Comparison of ENCODE assay signal across 21 cellular contexts in genomic region chr18:54859667-54860421, GRCh38. TPM values are rescaled to one million over a fixed set of nuclear protein-coding genes. Genes with fewer than 3 reads are reported as not detected.
A peak's percentile ranks its signal among the peaks of the same experiment; 100 is the strongest.
DNase-seq lines count a peak whose midpoint lies in the region; ATAC-seq and TF ChIP-seq lines count a peak whose summit lies in the region.
"Had no signal": no experiment of that assay in that cellular context is flagged by ENCODE, and none has a peak within 500 bp of the region (broad histone marks: within the 10 kb centered on the region; RNA-seq: fewer than 3 reads in every experiment).

No MANE protein-coding gene starts in this region.

- H3K27me3 ChIP-seq in thyroid gland = no peaks in the 10 kb centered on the region
- H3K27me3 ChIP-seq: BE2C, Peyer's patch had no signal

- no peak for DNase-seq in natural killer cell
- DNase-seq in natural killer cell treated with Interleukin-12 subunit alpha and Interleukin-12 subunit beta and Interleukin-15 and Interleukin-18, amount 100 ng/mL, for 72 hours (ENCODE audit: low spot score) = no peak
- peak; percentile 21 for DNase-seq in NCI-H1417 treated with DMSO at 0.1 percent for 48 hours (lab: John Stamatoyannopoulos, UW)
- DNase-seq in choroid plexus epithelial cell (ENCODE audit: low read depth) = peak; percentile 20
- DNase-seq in thyroid gland = no peak
- DNase-seq: BE2C; DMS 273 treated with DMSO at 0.1 percent for 48 hours; DMS79 treated with DMSO at 0.1 percent for 48 hours; H9; NCI-H1436; NCI-H2029 treated with DMSO at 0.1 percent for 48 hours; NCI-H2171 treated with DMSO at 0.1 percent for 48 hours; NCI-H446; NCI-H526; NK-92 treated with Interleukin-12 subunit alpha and Interleukin-12 subunit beta, amount 100 ng/mL, for 24 hours; Peyer's patch had no signal

- H3K9me3 Mint-ChIP-seq in natural killer cell = no peaks in the 10 kb centered on the region
- no peaks in the 10 kb centered on the region for H3K9me3 Mint-ChIP-seq in natural killer cell treated with Interleukin-12 subunit alpha and Interleukin-12 subunit beta and Interleukin-15 and Interleukin-18, amount 100 ng/mL, for 72 hours
- H3K9me3 Mint-ChIP-seq: IgD-negative memory B cell had no signal

- intact Hi-C loops in natural killer cell (cut with micrococcal nuclease) = no loop called here
- intact Hi-C loops in thyroid gland (cut with DNase I) = no loop called here

- 79 to 81% methylated on average over 9 of the region's 9 CpGs for WGBS in thyroid gland, 2 donors

- peak overlapping the region; percentile 37 to 73 for H3K27ac Mint-ChIP-seq in natural killer cell
- no peak overlapping the region for H3K27ac Mint-ChIP-seq in natural killer cell treated with Interleukin-12 subunit alpha and Interleukin-12 subunit beta and Interleukin-15 and Interleukin-18, amount 100 ng/mL, for 72 hours
- H3K27ac Mint-ChIP-seq: IgD-negative memory B cell had no signal

- no peaks in the 10 kb centered on the region for H3K4me1 ChIP-seq in thyroid gland
- H3K4me1 ChIP-seq: BE2C, Peyer's patch had no signal

- H3K27me3 Mint-ChIP-seq in natural killer cell (ENCODE audit: low read depth in 2 of 2) = no peaks in the 10 kb centered on the region
- H3K27me3 Mint-ChIP-seq in natural killer cell treated with Interleukin-12 subunit alpha and Interleukin-12 subunit beta and Interleukin-15 and Interleukin-18, amount 100 ng/mL, for 72 hours = no peaks in the 10 kb centered on the region

- H3K4me3 ChIP-seq in choroid plexus epithelial cell (ENCODE audit: low read depth, low read length) (no peak overlapping the region), thyroid gland (replicated peaks in 1 of 3) (no peak overlapping the region)
- H3K4me3 ChIP-seq: Peyer's patch had no signal

- H3K9me3 ChIP-seq in thyroid gland = no peaks in the 10 kb centered on the region
- H3K9me3 ChIP-seq: BE2C, Peyer's patch had no signal

- TF ChIP-seq CTCF in natural killer cell (IDR thresholded peaks at IDR 0.05) (no peak), choroid plexus epithelial cell (conservative IDR thresholded peaks at IDR 0.05; ENCODE audit: low read depth, low read length) (no peak), thyroid gland (IDR thresholded peaks at IDR 0.05) (no peak)

- ATAC-seq in natural killer cell (no peak), HG03097 (IDR thresholded peaks at IDR 0.05; ENCODE audit: low FRiP score, unreplicated experiment) (no peak), HG02588 (IDR thresholded peaks at IDR 0.05; ENCODE audit: unreplicated experiment) (no peak)
- no peak for ATAC-seq in natural killer cell treated with Interleukin-12 subunit alpha and Interleukin-12 subunit beta and Interleukin-15 and Interleukin-18, amount 100 ng/mL, for 72 hours
- ATAC-seq: SK-N-SH treated with all-trans-retinoic acid at 6 μM for 48 hours had no signal

- no peak overlapping the region for H3K27ac ChIP-seq in thyroid gland
- H3K27ac ChIP-seq: Peyer's patch had no signal

- no peak overlapping the region for H3K4me3 Mint-ChIP-seq in natural killer cell
- H3K4me3 Mint-ChIP-seq in natural killer cell treated with Interleukin-12 subunit alpha and Interleukin-12 subunit beta and Interleukin-15 and Interleukin-18, amount 100 ng/mL, for 72 hours = no peak overlapping the region
- H3K4me3 Mint-ChIP-seq: H9, IgD-negative memory B cell had no signal

- no peaks in the 10 kb centered on the region for H3K36me3 ChIP-seq in thyroid gland
- H3K36me3 ChIP-seq: BE2C, Peyer's patch had no signal

- H3K4me1 Mint-ChIP-seq in natural killer cell = peaks cover 51 to 55% of the 10 kb centered on the region in 2 donors
- peaks cover 16 to 18% of the 10 kb centered on the region in 2 donors for H3K4me1 Mint-ChIP-seq in natural killer cell treated with Interleukin-12 subunit alpha and Interleukin-12 subunit beta and Interleukin-15 and Interleukin-18, amount 100 ng/mL, for 72 hours (ENCODE audit: low read depth in 2 of 2)
- H3K4me1 Mint-ChIP-seq: IgD-negative memory B cell had no signal

- H3K36me3 Mint-ChIP-seq in natural killer cell = peaks cover 8% of the 10 kb centered on the region
- no peaks in the 10 kb centered on the region for H3K36me3 Mint-ChIP-seq in natural killer cell treated with Interleukin-12 subunit alpha and Interleukin-12 subunit beta and Interleukin-15 and Interleukin-18, amount 100 ng/mL, for 72 hours
- H3K36me3 Mint-ChIP-seq: IgD-negative memory B cell had no signal

- no peak for TF ChIP-seq POLR2A in thyroid gland (IDR thresholded peaks at IDR 0.05)

RNA-seq across cellular contexts. Expression of gene RAB27B, which starts 31.6 kb away (rescaled TPM):
- total RNA-seq in natural killer cell (10 to 100 TPM; 23.0 to 25.7 (median 24.0) TPM), thyroid gland (under 1 TPM; 0.21 to 0.44 (median 0.37) TPM)
- 1 to 10 TPM; 1.5 to 1.6 TPM for total RNA-seq in natural killer cell treated with Interleukin-12 subunit alpha and Interleukin-12 subunit beta and Interleukin-15 and Interleukin-18, amount 100 ng/mL, for 72 hours
- total RNA-seq: A673 had no signal

Comparison
In these comparisons a context has a peak if more than half of its experiments do, and no peak if none do; other contexts are left out.
1. H3K27ac Mint-ChIP-seq: peak in natural killer cell (2 of 2); none in natural killer cell treated with Interleukin-12 subunit alpha and Interleukin-12 subunit beta and Interleukin-15 and Interleukin-18, amount 100 ng/mL, for 72 hours (0 of 2).
2. RNA of gene RAB27B, which starts 31.6 kb away (total RNA-seq): 23.0 to 25.7 TPM in natural killer cell; 1.5 to 1.6 TPM in natural killer cell treated with Interleukin-12 subunit alpha and Interleukin-12 subunit beta and Interleukin-15 and Interleukin-18, amount 100 ng/mL, for 72 hours and 0.21 to 0.44 TPM in thyroid gland; every median in the first group is over 4 times any median in the second.
3. DNase-seq: peak in NCI-H1417 treated with DMSO at 0.1 percent for 48 hours (single experiment) and choroid plexus epithelial cell (single experiment); none in natural killer cell (single experiment), natural killer cell treated with Interleukin-12 subunit alpha and Interleukin-12 subunit beta and Interleukin-15 and Interleukin-18, amount 100 ng/mL, for 72 hours (single experiment) and thyroid gland (0 of 2).